In genomic region chr1:37553927-37554808, GRCh38 we compare ENCODE assay signal across 1 cellular context.
TF ChIP-seq lines count a peak whose summit lies in the region.

TSS of gene SNIP1 (minus strand) at chr1:37554293. CDS start at chr1:37554229, 64 bp downstream.

TF ChIP-seq in SK-N-SH, 30 proteins besides CTCF, POLR2A, EP300 and RAD21 (continued from another document):
- peak; percentile 95 for TF ChIP-seq MAX (IDR thresholded peaks at IDR 0.05; ENCODE audit: low read depth)
